In genomic region chr2:184562532-184562931, GRCh38 we compare ENCODE assay signal across 22 cellular contexts. TPM values are rescaled to one million over a fixed set of nuclear protein-coding genes. Genes with fewer than 3 reads are reported as not detected.
DNase-seq lines count a peak whose midpoint lies in the region; ATAC-seq, FAIRE-seq and TF ChIP-seq lines count a peak whose summit lies in the region.
"Had no signal": no experiment of that assay in that cellular context is flagged by ENCODE, and none has a peak within 500 bp of the region (broad histone marks: within the 10 kb centered on the region; RNA-seq: fewer than 3 reads in every experiment).

No MANE protein-coding gene starts in this region.

- intact Hi-C loops in ascending aorta (cut with DNase I): no loop called here

- no peak overlapping the region for H2AFZ ChIP-seq in astrocyte (ENCODE audit: low read depth, low read length)
- no peak overlapping the region for H2AFZ ChIP-seq in keratinocyte (ENCODE audit: control insufficient read depth, low read length)

- TF ChIP-seq POLR2A in NB4 (IDR thresholded peaks at IDR 0.05; ENCODE audit: extremely low read depth, insufficient read length): no peak

- TF ChIP-seq CTCF in NB4 (IDR thresholded peaks at IDR 0.05; ENCODE audit: low read depth, low read length): no peak
- no peak for TF ChIP-seq CTCF in astrocyte (IDR thresholded peaks at IDR 0.05; ENCODE audit: insufficient read depth, low read depth, low read length)
- TF ChIP-seq CTCF in keratinocyte (optimal IDR thresholded peaks at IDR 0.05 in 1 of 3, IDR thresholded peaks at IDR 0.05 in 1 of 3, conservative IDR thresholded peaks at IDR 0.05 in 1 of 3; ENCODE audit: extremely low read depth in 1 of 3, insufficient read depth in 2 of 3, low read length in 3 of 3): no peak
- no peak for TF ChIP-seq CTCF in ascending aorta (IDR thresholded peaks at IDR 0.05)

- H3K9ac ChIP-seq in astrocyte (ENCODE audit: low read length): no peak overlapping the region
- H3K9ac ChIP-seq in keratinocyte (ENCODE audit: control insufficient read depth, extremely low read depth, insufficient read depth, low read length): no peak overlapping the region
- H3K9ac ChIP-seq: SK-N-SH had no signal

- no peaks in the 10 kb centered on the region for H3K79me2 ChIP-seq in astrocyte (ENCODE audit: insufficient read depth, low read length)
- H3K79me2 ChIP-seq in keratinocyte (ENCODE audit: control insufficient read depth, insufficient read depth, low read length): no peaks in the 10 kb centered on the region

- H4K20me1 ChIP-seq in astrocyte (ENCODE audit: insufficient read depth, low read length) (no peaks in the 10 kb centered on the region), keratinocyte (ENCODE audit: control insufficient read depth, extremely low read depth, insufficient read depth, low read length) (no peaks in the 10 kb centered on the region)

- no peaks in the 10 kb centered on the region for H3K27me3 ChIP-seq in astrocyte (ENCODE audit: insufficient read depth, low read length)
- H3K27me3 ChIP-seq in keratinocyte (ENCODE audit: control insufficient read depth, extremely low read depth, insufficient read depth, low read length): no peaks in the 10 kb centered on the region
- no peaks in the 10 kb centered on the region for H3K27me3 ChIP-seq in ascending aorta
- H3K27me3 ChIP-seq: spleen had no signal

- H3K4me2 ChIP-seq in astrocyte (ENCODE audit: low read length) (no peak overlapping the region), keratinocyte (ENCODE audit: control insufficient read depth, extremely low read depth, insufficient read depth, low read depth, low read length) (no peak overlapping the region)
- H3K4me2 ChIP-seq: SK-N-SH had no signal

- no peak for ATAC-seq in GM21381 (IDR thresholded peaks at IDR 0.05; ENCODE audit: unreplicated experiment)
- ATAC-seq: left colon; stimulated activated naive CD8-positive, alpha-beta T cell treated with anti-CD3 and anti-CD28 coated beads, Interleukin-15, amount 100 ng/mL, for 72 hours had no signal

- no peaks in the 10 kb centered on the region for H3K9me1 ChIP-seq in keratinocyte (ENCODE audit: control insufficient read depth, extremely low read depth, insufficient read depth, low read length)

- H3K27me3 Mint-ChIP-seq in astrocyte (ENCODE audit: low read depth, unreplicated experiment): no peaks in the 10 kb centered on the region
- H3K27me3 Mint-ChIP-seq: IgD-negative memory B cell; stimulated activated naive CD8-positive, alpha-beta T cell treated with anti-CD3 and anti-CD28 coated beads, Interleukin-15, amount 100 ng/mL, for 72 hours had no signal

- H3K4me3 Mint-ChIP-seq in astrocyte (ENCODE audit: unreplicated experiment): no peak overlapping the region
- H3K4me3 Mint-ChIP-seq: IgD-negative memory B cell; stimulated activated naive CD8-positive, alpha-beta T cell treated with anti-CD3 and anti-CD28 coated beads, Interleukin-15, amount 100 ng/mL, for 72 hours had no signal

- H3K4me3 ChIP-seq in NB4 (ENCODE audit: low read depth, low read length) (no peak overlapping the region), astrocyte (ENCODE audit: insufficient read depth, low read depth, low read length) (no peak overlapping the region), keratinocyte (ENCODE audit: control insufficient read depth in 2 of 3, extremely low read depth in 1 of 3, insufficient read depth in 2 of 3, low read depth in 1 of 3, low read length in 3 of 3) (no peak overlapping the region), ascending aorta (no peak overlapping the region)
- H3K4me3 ChIP-seq: coronary artery, HAP-1, spleen had no signal

- no peaks in the 10 kb centered on the region for H3K9me3 Mint-ChIP-seq in astrocyte (ENCODE audit: unreplicated experiment)
- H3K9me3 Mint-ChIP-seq: IgD-negative memory B cell had no signal

- DNase-seq in GF-D8 (lab: John Stamatoyannopoulos, UW) (peak; percentile 7), NB4 (ENCODE audit: low read depth) (peak; percentile 79), astrocyte (ENCODE audit: low read depth) (peak; percentile 57), keratinocyte (ENCODE audit: low read depth, low spot score) (no peak), NCI-H1105 treated with DMSO at 0.1 percent for 48 hours (lab: John Stamatoyannopoulos, UW) (no peak), ascending aorta (ENCODE audit: low spot score in 2 of 2) (no peak), T-helper 9 cell (no peak)
- DNase-seq: activated CD8-positive, alpha-beta memory T cell treated with anti-CD3 and anti-CD28 coated beads for 24 hours; aorta; left colon; NCI-H146; NCI-H2227 treated with DMSO at 0.1 percent for 48 hours; SK-N-SH; spleen; stimulated activated naive CD8-positive, alpha-beta T cell treated with anti-CD3 and anti-CD28 coated beads, Interleukin-15, amount 100 ng/mL, for 72 hours; WERI-Rb-1 had no signal

- no peaks in the 10 kb centered on the region for H3K36me3 Mint-ChIP-seq in astrocyte (ENCODE audit: low read depth, unreplicated experiment)
- H3K36me3 Mint-ChIP-seq: IgD-negative memory B cell had no signal

- no peaks in the 10 kb centered on the region for H3K4me1 Mint-ChIP-seq in astrocyte (ENCODE audit: low read depth, unreplicated experiment)
- H3K4me1 Mint-ChIP-seq: stimulated activated naive CD8-positive, alpha-beta T cell treated with anti-CD3 and anti-CD28 coated beads, Interleukin-15, amount 100 ng/mL, for 72 hours had no signal

- H3K27ac ChIP-seq in astrocyte (ENCODE audit: low read depth, low read length) (no peak overlapping the region), keratinocyte (ENCODE audit: control insufficient read depth, insufficient read depth, low read length) (no peak overlapping the region), ascending aorta (no peak overlapping the region)
- H3K27ac ChIP-seq: coronary artery, spleen, WERI-Rb-1 had no signal

- H3K9me3 ChIP-seq in astrocyte (ENCODE audit: insufficient read depth, low read depth, low read length): no peaks in the 10 kb centered on the region
- H3K9me3 ChIP-seq in keratinocyte (ENCODE audit: control insufficient read depth, low read depth, low read length): no peaks in the 10 kb centered on the region
- no peaks in the 10 kb centered on the region for H3K9me3 ChIP-seq in ascending aorta
- H3K9me3 ChIP-seq: HAP-1, SK-N-SH had no signal

- dilution Hi-C loops in keratinocyte (cut with MboI; ENCODE audit: extremely low pct_ligation_motif_present, low sequenced_read_pairs): no loop called here

- H3K4me1 ChIP-seq in astrocyte (ENCODE audit: insufficient read depth, low read length) (no peaks in the 10 kb centered on the region), keratinocyte (ENCODE audit: control insufficient read depth, extremely low read depth, insufficient read depth, low read length) (peaks cover 3% of the 10 kb centered on the region), ascending aorta (no peaks in the 10 kb centered on the region)
- H3K4me1 ChIP-seq: HAP-1, spleen had no signal

- no peak overlapping the region for H3K27ac Mint-ChIP-seq in astrocyte (ENCODE audit: unreplicated experiment)
- H3K27ac Mint-ChIP-seq: IgD-negative memory B cell; stimulated activated naive CD8-positive, alpha-beta T cell treated with anti-CD3 and anti-CD28 coated beads, Interleukin-15, amount 100 ng/mL, for 72 hours had no signal

- FAIRE-seq in astrocyte (lab: Jason Lieb, UNC): no peak
- FAIRE-seq in keratinocyte (lab: Jason Lieb, UNC): peak; percentile 59
- FAIRE-seq: urothelium cell line had no signal

- H3K36me3 ChIP-seq in astrocyte (ENCODE audit: insufficient read depth, low read length): no peaks in the 10 kb centered on the region
- no peaks in the 10 kb centered on the region for H3K36me3 ChIP-seq in keratinocyte (ENCODE audit: control insufficient read depth in 2 of 2, extremely low read depth in 1 of 2, insufficient read depth in 2 of 2, low read length in 2 of 2)
- no peaks in the 10 kb centered on the region for H3K36me3 ChIP-seq in ascending aorta
- H3K36me3 ChIP-seq: HAP-1, spleen, WERI-Rb-1 had no signal

RNA-seq across cellular contexts. Expression of gene ZNF804A, which starts 35.8 kb away (rescaled TPM):
- total RNA-seq in astrocyte: 0.22 and 0.32 TPM in 2 replicates
- 0.05 to 0.08 TPM (median 0.06 TPM) in 3 replicates for polyA plus RNA-seq in keratinocyte
- polyA plus RNA-seq in keratinocyte (2011; ENCODE audit: low read depth): 0.87 TPM
- 0.05 and 0.10 TPM in 2 replicates for polyA plus RNA-seq in keratinocyte (2011; cell fraction: cytosol; rRNA removed)
- polyA plus RNA-seq in keratinocyte (2011; cell fraction: nucleus; rRNA removed): 0.09 TPM in 1 of 2 replicates, not detected in the other
- 0.02 and 0.13 TPM in 2 replicates for polyA plus RNA-seq in keratinocyte (2012; ENCODE audit: low replicate concordance)
- polyA minus RNA-seq in keratinocyte: 0.10 to 0.13 TPM in 2 of 3 replicates, not detected in the other
- not detected for polyA minus RNA-seq in keratinocyte (2011; cell fraction: cytosol; rRNA and poly(A)+ RNA removed)
- 0.11 and 0.23 TPM in 2 replicates for polyA minus RNA-seq in keratinocyte (2011; cell fraction: nucleus; rRNA and poly(A)+ RNA removed)
- not detected for total RNA-seq in ascending aorta
- total RNA-seq: G401 had no signal
- polyA plus RNA-seq: aorta had no signal

Comparison
In these comparisons a context has a peak if more than half of its experiments do, and no peak if none do; other contexts are left out.
1. DNase-seq: peak in GF-D8 (single experiment), NB4 (single experiment) and astrocyte (single experiment); none in keratinocyte (single experiment), NCI-H1105 treated with DMSO at 0.1 percent for 48 hours (single experiment), ascending aorta (0 of 2) and T-helper 9 cell (single experiment).